Comparison of ENCODE assay signal across 8 cellular contexts in genomic region chr14:41749425-41749824, GRCh38.
DNase-seq lines count a peak whose midpoint lies in the region; ATAC-seq and TF ChIP-seq lines count a peak whose summit lies in the region.

No MANE protein-coding gene starts in this region.

- H3K36me3 ChIP-seq in OCI-LY1 (ENCODE audit: insufficient read depth, low read length) (no peaks in the 10 kb centered on the region), endodermal cell (ENCODE audit: control insufficient read depth, insufficient read depth, low read length) (no peaks in the 10 kb centered on the region)

- H4K20me1 ChIP-seq in OCI-LY1 (ENCODE audit: insufficient read depth, low read length), result no peaks in the 10 kb centered on the region

- H3K36me3 Mint-ChIP-seq in endodermal cell (ENCODE audit: low read depth), result no peaks in the 10 kb centered on the region

- peak; percentile 56 for DNase-seq in fibroblast of mammary gland (ENCODE audit: low read depth)
- no peak for DNase-seq in stimulated activated CD4-positive, alpha-beta T cell treated with anti-CD3 and anti-CD28 coated beads, Interleukin-4, amount 100 ng/mL, for 1 hour
- DNase-seq in endodermal cell, result no peak
- no peak for DNase-seq in NCI-H1092 (lab: John Stamatoyannopoulos, UW)
- no peak for DNase-seq in substantia nigra (lab: John Stamatoyannopoulos, UW)

- WGBS in endodermal cell (ENCODE audit: insufficient coverage in 1 of 2, insufficient read length in 1 of 2), 2 experiments, result 96 to 100% methylated on average over 2 to 3 of the region's 5 CpGs

- no peak overlapping the region for H3K27ac Mint-ChIP-seq in endodermal cell

- no peaks in the 10 kb centered on the region for H3K9me2 ChIP-seq in OCI-LY1 (ENCODE audit: low read depth, low read length)

- peak; percentile 97 for ATAC-seq in GM18861 (IDR thresholded peaks at IDR 0.05; ENCODE audit: unreplicated experiment)
- peak; percentile 95 for ATAC-seq in HG02759 (IDR thresholded peaks at IDR 0.05; ENCODE audit: unreplicated experiment)

- H3K27ac ChIP-seq in OCI-LY1 (ENCODE audit: low read depth, low read length, poor library complexity, severe bottlenecking), result no peak overlapping the region
- no peak overlapping the region for H3K27ac ChIP-seq in endodermal cell (ENCODE audit: low read depth, low read length)
- no peak overlapping the region for H3K27ac ChIP-seq in substantia nigra (ENCODE audit: low read depth, low read length, poor library complexity, severe bottlenecking)

- H3K4me2 ChIP-seq in OCI-LY1 (ENCODE audit: low read length), result peak overlapping the region; percentile 70

- no peaks in the 10 kb centered on the region for H3F3A ChIP-seq in OCI-LY1 (ENCODE audit: insufficient read depth, low read length)

- H3K9me3 ChIP-seq in OCI-LY1 (ENCODE audit: low read length) (no peaks in the 10 kb centered on the region), endodermal cell (ENCODE audit: control insufficient read depth, low read length) (no peaks in the 10 kb centered on the region)

- peak overlapping the region; percentile 90 for H2AFZ ChIP-seq in OCI-LY1 (ENCODE audit: low read length)

- no peaks in the 10 kb centered on the region for H3K79me2 ChIP-seq in OCI-LY1 (ENCODE audit: insufficient read depth, low read length)

- peak overlapping the region; percentile 36 for H3K9ac ChIP-seq in OCI-LY1 (ENCODE audit: low read length)
- H3K9ac ChIP-seq in endodermal cell (ENCODE audit: extremely low read depth, low read length, poor library complexity, severe bottlenecking), result no peak overlapping the region

- peaks cover 1% of the 10 kb centered on the region for H3K27me3 Mint-ChIP-seq in endodermal cell (ENCODE audit: insufficient read depth)

- no peaks in the 10 kb centered on the region for H3K4me1 Mint-ChIP-seq in endodermal cell

- H3K4me1 ChIP-seq in OCI-LY1 (ENCODE audit: insufficient read depth, low read length, severe bottlenecking), result peaks cover 11% of the 10 kb centered on the region
- H3K4me1 ChIP-seq in endodermal cell (ENCODE audit: control insufficient read depth, insufficient read depth, low read length), result no peaks in the 10 kb centered on the region

- no peak for TF ChIP-seq CTCF in OCI-LY1 (IDR thresholded peaks at IDR 0.05; ENCODE audit: low read length)
- TF ChIP-seq CTCF in fibroblast of mammary gland (conservative IDR thresholded peaks at IDR 0.05; ENCODE audit: control insufficient read depth, insufficient read depth, low read depth, low read length), result no peak
- TF ChIP-seq CTCF in endodermal cell (conservative IDR thresholded peaks at IDR 0.05), result no peak

- H3K4me3 ChIP-seq in OCI-LY1 (ENCODE audit: low read depth, low read length, poor library complexity, severe bottlenecking) (peak overlapping the region; percentile 33), fibroblast of mammary gland (ENCODE audit: control insufficient read depth, low read depth, low read length) (peak overlapping the region; percentile 37), endodermal cell (ENCODE audit: low read length) (no peak overlapping the region)

- no peaks in the 10 kb centered on the region for H3K27me3 ChIP-seq in OCI-LY1 (ENCODE audit: insufficient read depth, low read length)
- no peaks in the 10 kb centered on the region for H3K27me3 ChIP-seq in endodermal cell (ENCODE audit: control insufficient read depth, insufficient read depth, low read length, poor library complexity, severe bottlenecking)

- no peak overlapping the region for H3K4me3 Mint-ChIP-seq in endodermal cell

- no peaks in the 10 kb centered on the region for H3K9me3 Mint-ChIP-seq in endodermal cell
